Comparison of ENCODE assay signal across 8 cellular contexts in genomic region chr11:46242462-46242960, GRCh38. TPM values are rescaled to one million over a fixed set of nuclear protein-coding genes. Genes with fewer than 3 reads are reported as not detected.
DNase-seq lines count a peak whose midpoint lies in the region; ATAC-seq and TF ChIP-seq lines count a peak whose summit lies in the region.

No MANE protein-coding gene starts in this region.

- H3K4me3 ChIP-seq in WI38 (ENCODE audit: low read depth, low read length) = peak overlapping the region; percentile 58
- peak overlapping the region in 1 of 7 experiments; percentile 35 for H3K4me3 ChIP-seq in skin epidermis

- peaks cover 9% of the 10 kb centered on the region for H3K4me1 Mint-ChIP-seq in glutamatergic neuron (ENCODE audit: low read depth, unreplicated experiment)

- peak overlapping the region in 18 of 21 experiments; percentile 33 to 92 (median 76) for H3K27ac ChIP-seq in skin epidermis

- H3K36me3 Mint-ChIP-seq in glutamatergic neuron (ENCODE audit: unreplicated experiment) = no peaks in the 10 kb centered on the region

- peaks cover 5% of the 10 kb centered on the region for H3K9me3 Mint-ChIP-seq in glutamatergic neuron (ENCODE audit: unreplicated experiment)

- TF ChIP-seq CTCF in WI38 (IDR thresholded peaks at IDR 0.05; ENCODE audit: low read depth, low read length) = no peak
- no peak for TF ChIP-seq CTCF in glutamatergic neuron (IDR thresholded peaks at IDR 0.05; ENCODE audit: partially characterized antibody, unreplicated experiment)

- DNase-seq in DMS53 (lab: John Stamatoyannopoulos, UW) (peak; percentile 45), DMS53 treated with DMSO at 0.1 percent for 48 hours (lab: John Stamatoyannopoulos, UW; ENCODE audit: unreplicated experiment) (no peak), glutamatergic neuron (no peak), COLO668 (lab: John Stamatoyannopoulos, UW; ENCODE audit: unreplicated experiment) (no peak), iPS-NIHi7 (ENCODE audit: extremely low spot score) (no peak)

- H3K27me3 Mint-ChIP-seq in glutamatergic neuron (ENCODE audit: unreplicated experiment) = peaks cover 12% of the 10 kb centered on the region

- no peak for ATAC-seq in GM21423 (IDR thresholded peaks at IDR 0.05; ENCODE audit: unreplicated experiment)

- peak overlapping the region; percentile 94 for H3K27ac Mint-ChIP-seq in glutamatergic neuron (ENCODE audit: unreplicated experiment)

- H3K4me3 Mint-ChIP-seq in glutamatergic neuron (ENCODE audit: unreplicated experiment) = peak overlapping the region; percentile 88

RNA-seq across cellular contexts. Expression of gene CREB3L1, which starts 35.0 kb away (rescaled TPM):
- 6.1 TPM for total RNA-seq in glutamatergic neuron (ENCODE audit: unreplicated experiment)
